ENCODE assay signal across 1 cellular context in genomic region chr5:90474235-90475107, GRCh38.
TF ChIP-seq lines count a peak whose summit lies in the region.

Gene MBLAC2, minus strand, starts transcription at chr5:90474771. Its CDS starts 479 bp downstream, at chr5:90474292.
Gene POLR3G, plus strand, starts transcription at chr5:90474864. Its CDS starts 10,704 bp downstream, at chr5:90485568.

TF ChIP-seq in HCT116, 20 proteins besides CTCF, POLR2A, EP300 and RAD21 (continued from another document):
- peak; percentile 38; the same call in 1 of the 2 replicates for TF ChIP-seq JUND (IDR thresholded peaks at IDR 0.05)
- 0 out of 2 replicates have a peak, but pooled peaks have one; percentile 20 for TF ChIP-seq FOSL1 (IDR thresholded peaks at IDR 0.05; ENCODE audit: low read depth)
- TF ChIP-seq CBX3 (IDR thresholded peaks at IDR 0.05; ENCODE audit: low read depth) = peak; percentile 99
- TF ChIP-seq EZH2phosphoT487 (IDR thresholded peaks at IDR 0.05; ENCODE audit: borderline replicate concordance) = no peak
- no peak for TF ChIP-seq ATF3 (IDR thresholded peaks at IDR 0.05)
- peak; percentile 78 for TF ChIP-seq YY1 (IDR thresholded peaks at IDR 0.05; ENCODE audit: extremely low read depth, insufficient replicate concordance, low read depth, low read length)
- TF ChIP-seq TCF7L2 (IDR thresholded peaks at IDR 0.05; ENCODE audit: borderline replicate concordance, extremely low read depth, insufficient read depth, insufficient read length) = no peak
- peak; percentile 29; the same call in 1 of the 2 replicates for TF ChIP-seq ELF1 (IDR thresholded peaks at IDR 0.05; ENCODE audit: borderline replicate concordance, low read depth)
- TF ChIP-seq ZNF274 (IDR thresholded peaks at IDR 0.05; ENCODE audit: low read depth, low read length) = no peak
- peak; percentile 61; the same call in 1 of the 2 replicates for TF ChIP-seq ZFX (IDR thresholded peaks at IDR 0.05)
- TF ChIP-seq MAX (IDR thresholded peaks at IDR 0.05) = peak; percentile 97
- TF ChIP-seq REST (IDR thresholded peaks at IDR 0.05; ENCODE audit: low read depth) = no peak
- TF ChIP-seq EZH2 (IDR thresholded peaks at IDR 0.05) = no peak
- peak; percentile 33; the same call in 1 of the 2 replicates for TF ChIP-seq SRF (IDR thresholded peaks at IDR 0.05; ENCODE audit: low read depth)
- peak; percentile 94 for TF ChIP-seq EGR1 (IDR thresholded peaks at IDR 0.05; ENCODE audit: low read depth)
- TF ChIP-seq SP1 (IDR thresholded peaks at IDR 0.05; ENCODE audit: low read depth) = peak; percentile 93
